Comparison of ENCODE assay signal across 13 cellular contexts in the genomic region with DNA sequence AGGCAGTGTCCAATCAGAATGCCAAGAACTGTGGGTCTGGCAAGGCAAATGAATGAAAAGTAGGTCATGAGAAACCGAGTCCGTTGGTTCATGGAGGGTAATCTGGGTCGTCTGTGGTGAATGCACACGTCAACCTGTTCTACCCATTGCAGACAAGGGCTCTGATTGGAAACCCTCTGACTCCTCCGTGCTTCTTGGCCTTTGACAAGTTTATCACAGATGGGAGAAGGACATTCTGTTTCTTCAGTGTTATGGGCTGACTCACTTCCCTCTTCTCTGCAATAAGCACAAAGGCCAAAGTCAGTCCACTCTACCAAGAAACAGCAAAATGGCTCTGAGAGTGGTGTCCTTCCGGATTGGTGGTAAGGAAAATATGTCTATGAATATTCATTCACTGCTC.
A peak's percentile ranks its signal among the peaks of the same experiment; 100 is the strongest.
DNase-seq lines count a peak whose midpoint lies in the region; ATAC-seq, FAIRE-seq and TF ChIP-seq lines count a peak whose summit lies in the region.
"Had no signal": no experiment of that assay in that cellular context is flagged by ENCODE, and none has a peak within 500 bp of the region (broad histone marks: within the 10 kb centered on the region; RNA-seq: fewer than 3 reads in every experiment).

No MANE protein-coding gene starts in this region.

- POLR2A ChIA-PET in AG04450 (lab: Yijun Ruan, JAX), result interaction anchor here (0.7 kb wide), 1 partner anchor 89 kb away, joined by 4 read pairs; a partner anchor contains a TSS

- H3K9me3 ChIP-seq in AG04450 (ENCODE audit: control insufficient read depth, insufficient read depth, low read length) (no peaks in the 10 kb centered on the region), lower lobe of right lung (no peaks in the 10 kb centered on the region)
- H3K9me3 ChIP-seq: ascending aorta, BE2C had no signal

- H3K27me3 ChIP-seq in AG04450 (ENCODE audit: control insufficient read depth, insufficient read depth, low read length) (no peaks in the 10 kb centered on the region), lower lobe of right lung (ENCODE audit: low read depth) (peaks cover 3% of the 10 kb centered on the region)
- H3K27me3 ChIP-seq: ascending aorta had no signal

- FAIRE-seq in GM12892 (lab: Jason Lieb, UNC), result no peak

- DNase-seq in AG04450 (ENCODE audit: low read depth, low spot score), result peak; percentile 27
- peak; percentile 31 for DNase-seq in NB4 (ENCODE audit: low read depth)
- peak; percentile 90 for DNase-seq in dermis blood vessel endothelial cell
- DNase-seq in lower lobe of right lung, result no peak
- DNase-seq in GM12892 (ENCODE audit: insufficient read length), result no peak
- DNase-seq in NCI-H2081 treated with DMSO at 0.1 percent for 48 hours (lab: John Stamatoyannopoulos, UW), result no peak
- no peak for DNase-seq in NCI-H2107 treated with DMSO at 0.1 percent for 48 hours (lab: John Stamatoyannopoulos, UW; ENCODE audit: unreplicated experiment)
- DNase-seq: activated CD8-positive, alpha-beta memory T cell treated with anti-CD3 and anti-CD28 coated beads, Interleukin-2, amount 10 ng/mL, durations not matched to agents 7 days and 5 days; BE2C; naive B cell had no signal

- intact Hi-C loops in lower lobe of right lung (cut with DNase I), result no loop called here

- no peaks in the 10 kb centered on the region for H3K36me3 ChIP-seq in lower lobe of right lung
- H3K36me3 ChIP-seq: ascending aorta, BE2C had no signal

- H3K27ac ChIP-seq in AG04450 (ENCODE audit: low read depth, low read length) (no peak overlapping the region), lower lobe of right lung (peak overlapping the region; percentile 15)
- H3K27ac ChIP-seq: ascending aorta, SK-N-MC had no signal

- no peak overlapping the region for H3K4me3 ChIP-seq in AG04450 (ENCODE audit: low read depth, low read length)
- no peak overlapping the region for H3K4me3 ChIP-seq in NB4 (ENCODE audit: low read depth, low read length)
- H3K4me3 ChIP-seq in lower lobe of right lung, result no peak overlapping the region
- H3K4me3 ChIP-seq: ascending aorta, SK-N-MC had no signal

- TF ChIP-seq POLR2A in NB4 (IDR thresholded peaks at IDR 0.05; ENCODE audit: extremely low read depth, insufficient read length) (no peak), GM12892 (IDR thresholded peaks at IDR 0.05; ENCODE audit: low read depth, low read length) (no peak)

- H3K4me1 ChIP-seq in lower lobe of right lung, result peaks cover 33% of the 10 kb centered on the region
- H3K4me1 ChIP-seq: ascending aorta, BE2C had no signal

- ATAC-seq in lower lobe of right lung, result peak; percentile 66 to 72
- no peak for ATAC-seq in GM21825 (IDR thresholded peaks at IDR 0.05; ENCODE audit: unreplicated experiment)
- ATAC-seq: activated CD8-positive, alpha-beta memory T cell treated with anti-CD3 and anti-CD28 coated beads, Interleukin-2, amount 10 ng/mL, durations not matched to agents 7 days and 5 days had no signal

- CTCF ChIA-PET in AG04450 (lab: Charles Lee), result no interaction called here

- no peak for TF ChIP-seq CTCF in AG04450 (IDR thresholded peaks at IDR 0.05; ENCODE audit: low read depth, low read length)
- TF ChIP-seq CTCF in NB4 (IDR thresholded peaks at IDR 0.05; ENCODE audit: low read depth, low read length), result no peak
- TF ChIP-seq CTCF in lower lobe of right lung (IDR thresholded peaks at IDR 0.05), result no peak

Comparison
In these comparisons a context has a peak if more than half of its experiments do, and no peak if none do; other contexts are left out.
1. DNase-seq: peak in AG04450 (single experiment), NB4 (single experiment) and dermis blood vessel endothelial cell (single experiment); none in lower lobe of right lung (single experiment), GM12892 (single experiment), NCI-H2081 treated with DMSO at 0.1 percent for 48 hours (single experiment) and NCI-H2107 treated with DMSO at 0.1 percent for 48 hours (single experiment).